ENCODE assay signal across 9 cellular contexts in the genomic region with DNA sequence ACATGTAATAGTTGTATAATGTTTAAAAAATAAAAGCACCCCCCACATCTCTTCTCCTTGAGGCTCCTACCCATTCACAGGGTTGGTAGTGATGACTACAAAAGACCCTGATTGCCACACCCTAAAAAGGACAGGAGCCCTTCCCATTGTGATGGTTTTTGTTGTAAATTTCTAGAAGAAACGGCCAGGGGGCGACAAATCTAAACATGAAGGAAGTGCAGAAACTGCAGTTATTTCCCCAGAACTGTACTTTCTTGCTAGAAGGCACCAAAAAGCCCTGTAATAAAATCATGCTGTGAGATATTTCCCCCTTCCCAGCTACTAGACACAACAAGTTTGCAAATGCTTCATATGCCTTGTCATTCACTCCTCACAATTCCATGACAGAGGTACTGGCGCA. TPM values are rescaled to one million over a fixed set of nuclear protein-coding genes. Genes with fewer than 3 reads are reported as not detected.
A peak's percentile ranks its signal among the peaks of the same experiment; 100 is the strongest.
DNase-seq lines count a peak whose midpoint lies in the region; ATAC-seq and TF ChIP-seq lines count a peak whose summit lies in the region.
"Had no signal": no experiment of that assay in that cellular context is flagged by ENCODE, and none has a peak within 500 bp of the region (broad histone marks: within the 10 kb centered on the region; RNA-seq: fewer than 3 reads in every experiment).

No MANE protein-coding gene starts in this region.

- no peaks in the 10 kb centered on the region for H3K27me3 ChIP-seq in GM06990 (replicated peaks; ENCODE audit: control insufficient read depth, insufficient read depth, low read length)
- H3K27me3 ChIP-seq: colonic mucosa had no signal

- DNase-seq in GM06990 (ENCODE audit: extremely low read depth, insufficient read length) = no peak
- DNase-seq in amniotic stem cell (lab: John Stamatoyannopoulos, UW) = peak; percentile 17
- peak; percentile 64 for DNase-seq in myocyte (ENCODE audit: low read depth)
- DNase-seq in HuH-7 (ENCODE audit: low spot score) = no peak
- DNase-seq in inferior parietal cortex (ENCODE audit: extremely low spot score) = no peak
- DNase-seq in hypothalamus (lab: John Stamatoyannopoulos, UW) = no peak
- DNase-seq: colonic mucosa had no signal

- ATAC-seq in HG02840 (IDR thresholded peaks at IDR 0.05; ENCODE audit: low FRiP score, unreplicated experiment) = no peak

- no peaks in the 10 kb centered on the region for H3K36me3 ChIP-seq in GM06990 (ENCODE audit: control insufficient read depth, insufficient read depth, low read length)
- H3K36me3 ChIP-seq: colonic mucosa had no signal

- H3K4me3 ChIP-seq in GM06990 (replicated peaks; ENCODE audit: low read depth, low read length) = no peak overlapping the region
- H3K4me3 ChIP-seq: colonic mucosa had no signal

- TF ChIP-seq CTCF in GM06990 (IDR thresholded peaks at IDR 0.05; ENCODE audit: insufficient read depth, low read length, poor library complexity, severe bottlenecking) (peak; percentile 42), LNCAP (IDR thresholded peaks at IDR 0.05) (peak; percentile 37)

RNA-seq across cellular contexts. Expression of gene PRR5L, which starts 10.8 kb away (rescaled TPM):
- 19.8 and 20.7 TPM in 2 replicates for total RNA-seq in myocyte
- 35.7 TPM for polyA plus RNA-seq in myocyte (2012)

RNA-seq across cellular contexts. Expression of gene COMMD9, which starts 17.7 kb away (rescaled TPM):
- 44.2 and 64.5 TPM in 2 replicates for total RNA-seq in myocyte
- polyA plus RNA-seq in myocyte (2012) = 82.3 TPM

Comparison
In these comparisons a context has a peak if more than half of its experiments do, and no peak if none do; other contexts are left out.
1. DNase-seq: peak in amniotic stem cell (single experiment) and myocyte (single experiment); none in GM06990 (single experiment), HuH-7 (single experiment), inferior parietal cortex (single experiment) and hypothalamus (0 of 51).